Comparison of ENCODE assay signal across 9 cellular contexts in the genomic region with DNA sequence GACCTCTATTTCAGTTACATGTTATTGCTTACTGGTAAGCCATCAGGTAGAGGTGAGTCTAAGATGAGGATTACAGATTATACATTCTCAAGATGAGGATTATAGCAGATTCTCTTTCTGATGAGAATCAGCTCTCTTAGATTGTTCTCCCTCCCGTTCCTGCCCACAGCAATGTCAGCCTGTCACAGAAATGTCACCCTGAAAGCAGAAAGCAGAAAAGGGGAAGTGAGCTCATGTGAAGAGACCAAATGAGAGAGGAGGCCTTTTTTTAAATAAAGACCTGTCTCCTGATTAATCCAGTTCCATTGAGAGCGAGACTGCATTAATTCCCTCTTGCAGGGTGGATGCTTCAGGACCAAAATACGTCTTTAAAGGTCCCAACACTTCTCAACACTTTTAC.
DNase-seq lines count a peak whose midpoint lies in the region; ATAC-seq and TF ChIP-seq lines count a peak whose summit lies in the region.
"Had no signal": no experiment of that assay in that cellular context is flagged by ENCODE, and none has a peak within 500 bp of the region (broad histone marks: within the 10 kb centered on the region; RNA-seq: fewer than 3 reads in every experiment).

No MANE protein-coding gene starts in this region.

- intact Hi-C loops in activated CD4-positive, alpha-beta memory T cell treated with anti-CD3 and anti-CD28 coated beads for 36 hours (cut with micrococcal nuclease) = no loop called here

- no peak overlapping the region for H3K27ac ChIP-seq in coronary artery

- H3K4me3 ChIP-seq in coronary artery = no peak overlapping the region

- no peak overlapping the region for H3K4me3 Mint-ChIP-seq in activated CD4-positive, alpha-beta memory T cell treated with anti-CD3 and anti-CD28 coated beads for 36 hours

- CTCF ChIA-PET in activated CD4-positive, alpha-beta memory T cell treated with anti-CD3 and anti-CD28 coated beads for 36 hours (lab: Charles Lee) = no interaction called here

- DNase-seq in Ammon's horn (ENCODE audit: low spot score) (peak; percentile 34), NAMALWA (ENCODE audit: low spot score) (peak; percentile 81), kidney glomerular epithelial cell (lab: John Stamatoyannopoulos, UW) (no peak), coronary artery (ENCODE audit: low spot score) (no peak)
- DNase-seq in activated CD4-positive, alpha-beta memory T cell treated with anti-CD3 and anti-CD28 coated beads for 36 hours = no peak
- no peak for DNase-seq in activated naive CD4-positive, alpha-beta T cell treated with anti-CD3 and anti-CD28 coated beads, Interleukin-2, amount 50 U/mL, for 16 hours
- DNase-seq: hippocampal formation had no signal

- H3K27me3 Mint-ChIP-seq in activated CD4-positive, alpha-beta memory T cell treated with anti-CD3 and anti-CD28 coated beads for 36 hours = peaks cover 3% of the 10 kb centered on the region

- no peak overlapping the region for H3K27ac Mint-ChIP-seq in activated CD4-positive, alpha-beta memory T cell treated with anti-CD3 and anti-CD28 coated beads for 36 hours

- ATAC-seq in GM19372 (IDR thresholded peaks at IDR 0.05; ENCODE audit: low read depth, unreplicated experiment) = peak; percentile 89
- peak; percentile 96 for ATAC-seq in HG02973 (IDR thresholded peaks at IDR 0.05; ENCODE audit: unreplicated experiment)

- no peaks in the 10 kb centered on the region for H3K4me1 Mint-ChIP-seq in activated CD4-positive, alpha-beta memory T cell treated with anti-CD3 and anti-CD28 coated beads for 36 hours (ENCODE audit: low read depth)

- POLR2A ChIA-PET in activated CD4-positive, alpha-beta memory T cell treated with anti-CD3 and anti-CD28 coated beads for 36 hours (lab: Charles Lee) = no interaction called here

- TF ChIP-seq CTCF in coronary artery (IDR thresholded peaks at IDR 0.05) = no peak

- H3K36me3 Mint-ChIP-seq in activated CD4-positive, alpha-beta memory T cell treated with anti-CD3 and anti-CD28 coated beads for 36 hours = no peaks in the 10 kb centered on the region

- no peaks in the 10 kb centered on the region for H3K9me3 Mint-ChIP-seq in activated CD4-positive, alpha-beta memory T cell treated with anti-CD3 and anti-CD28 coated beads for 36 hours

Comparison
In these comparisons a context has a peak if more than half of its experiments do, and no peak if none do; other contexts are left out.
1. DNase-seq: peak in Ammon's horn (single experiment) and NAMALWA (single experiment); none in activated CD4-positive, alpha-beta memory T cell treated with anti-CD3 and anti-CD28 coated beads for 36 hours (single experiment), activated naive CD4-positive, alpha-beta T cell treated with anti-CD3 and anti-CD28 coated beads, Interleukin-2, amount 50 U/mL, for 16 hours (single experiment), kidney glomerular epithelial cell (single experiment) and coronary artery (single experiment).